In genomic region chr3:194769020-194769643, GRCh38 we compare ENCODE assay signal across 1 cellular context.
TF ChIP-seq lines count a peak whose summit lies in the region.

No MANE protein-coding gene starts in this region.

TF ChIP-seq in K562, 482 proteins besides CTCF, POLR2A, EP300 and RAD21 (continued from another document):
- TF ChIP-seq THAP12 (CRISPR knock-in tag; IDR thresholded peaks at IDR 0.05), result no peak
- TF ChIP-seq ELK3 (CRISPR knock-in tag; IDR thresholded peaks at IDR 0.05), result no peak
- TF ChIP-seq ZC3H11A (IDR thresholded peaks at IDR 0.05; ENCODE audit: low read depth, low read length), result no peak
- TF ChIP-seq FOS (IDR thresholded peaks at IDR 0.05; ENCODE audit: extremely low read depth, insufficient read length), result peak; percentile 41
- TF ChIP-seq FOXJ3 (CRISPR knock-in tag; IDR thresholded peaks at IDR 0.05), result no peak
- no peak for TF ChIP-seq FOXJ2 (tag; IDR thresholded peaks at IDR 0.05)
- peak in 1 of 2 experiments; percentile 36; a peak in 1 of 4 replicates for TF ChIP-seq MAZ (CRISPR knock-in tag; conservative IDR thresholded peaks at IDR 0.05 in 1 of 2, IDR thresholded peaks at IDR 0.05 in 1 of 2)
- TF ChIP-seq LARP7 (IDR thresholded peaks at IDR 0.05), result no peak
- no peak for TF ChIP-seq CGGBP1 (CRISPR knock-in tag; IDR thresholded peaks at IDR 0.05)
- TF ChIP-seq E4F1 (CRISPR knock-in tag; IDR thresholded peaks at IDR 0.05; ENCODE audit: borderline replicate concordance), result no peak
- TF ChIP-seq ELF4 (CRISPR knock-in tag; IDR thresholded peaks at IDR 0.05), result no peak
- TF ChIP-seq ZNF280B (CRISPR knock-in tag; IDR thresholded peaks at IDR 0.05), result no peak
- no peak for TF ChIP-seq MLLT1 (IDR thresholded peaks at IDR 0.05)
- peak; percentile 94 for TF ChIP-seq MEIS2 (IDR thresholded peaks at IDR 0.05; ENCODE audit: partially characterized antibody)
- no peak for TF ChIP-seq ZMIZ1 (IDR thresholded peaks at IDR 0.05; ENCODE audit: low read depth in 2 of 2, low read length in 2 of 2)
- TF ChIP-seq GABPA (tag; conservative IDR thresholded peaks at IDR 0.05; ENCODE audit: low read depth), result peak; percentile 51; the same call in 1 of the 2 replicates
- no peak for TF ChIP-seq RNF219 (CRISPR knock-in tag; IDR thresholded peaks at IDR 0.05)
- TF ChIP-seq ZNF79 (CRISPR knock-in tag; IDR thresholded peaks at IDR 0.05; ENCODE audit: low read depth), result no peak
- no peak for TF ChIP-seq FOXO4 (CRISPR knock-in tag; IDR thresholded peaks at IDR 0.05)
- TF ChIP-seq BRF1 (IDR thresholded peaks at IDR 0.05; ENCODE audit: borderline replicate concordance, extremely low read depth, insufficient read length), result no peak
- peak; percentile 33 to 36; a peak in 2 of 4 replicates for TF ChIP-seq NRF1 (conservative IDR thresholded peaks at IDR 0.05 in 1 of 2, IDR thresholded peaks at IDR 0.05 in 1 of 2)
- TF ChIP-seq SMAD4 (CRISPR knock-in tag; conservative IDR thresholded peaks at IDR 0.05), result no peak
- peak; percentile 27; the same call in 1 of the 2 replicates for TF ChIP-seq TFAP4 (CRISPR knock-in tag; IDR thresholded peaks at IDR 0.05; ENCODE audit: borderline replicate concordance)
- TF ChIP-seq RBM22 (IDR thresholded peaks at IDR 0.05; ENCODE audit: low read depth, low read length, poor library complexity, severe bottlenecking), result no peak
- no peak for TF ChIP-seq POU5F1 (IDR thresholded peaks at IDR 0.05; ENCODE audit: borderline replicate concordance, low read depth, low read length, partially characterized antibody)
- TF ChIP-seq RFX7 (CRISPR knock-in tag; IDR thresholded peaks at IDR 0.05), result no peak
- TF ChIP-seq MEF2D (tag; conservative IDR thresholded peaks at IDR 0.05; ENCODE audit: low read depth), result no peak
- no peak for TF ChIP-seq ESRRB (CRISPR knock-in tag; IDR thresholded peaks at IDR 0.05; ENCODE audit: borderline replicate concordance)
- no peak for TF ChIP-seq CXXC5 (CRISPR knock-in tag; IDR thresholded peaks at IDR 0.05)
- peak; percentile 98 for TF ChIP-seq PKNOX1 (IDR thresholded peaks at IDR 0.05)
- TF ChIP-seq NFIC (IDR thresholded peaks at IDR 0.05), result no peak
- TF ChIP-seq E2F6 (IDR thresholded peaks at IDR 0.05; ENCODE audit: borderline replicate concordance in 1 of 2, extremely low read depth in 1 of 2, insufficient read depth in 1 of 2, insufficient read length in 1 of 2, low read depth in 1 of 2, low read length in 1 of 2, poor library complexity in 1 of 2, severe bottlenecking in 1 of 2), result peak in 1 of 2 experiments; percentile 60
